Comparison of ENCODE assay signal across 1 cellular context in the genomic region with DNA sequence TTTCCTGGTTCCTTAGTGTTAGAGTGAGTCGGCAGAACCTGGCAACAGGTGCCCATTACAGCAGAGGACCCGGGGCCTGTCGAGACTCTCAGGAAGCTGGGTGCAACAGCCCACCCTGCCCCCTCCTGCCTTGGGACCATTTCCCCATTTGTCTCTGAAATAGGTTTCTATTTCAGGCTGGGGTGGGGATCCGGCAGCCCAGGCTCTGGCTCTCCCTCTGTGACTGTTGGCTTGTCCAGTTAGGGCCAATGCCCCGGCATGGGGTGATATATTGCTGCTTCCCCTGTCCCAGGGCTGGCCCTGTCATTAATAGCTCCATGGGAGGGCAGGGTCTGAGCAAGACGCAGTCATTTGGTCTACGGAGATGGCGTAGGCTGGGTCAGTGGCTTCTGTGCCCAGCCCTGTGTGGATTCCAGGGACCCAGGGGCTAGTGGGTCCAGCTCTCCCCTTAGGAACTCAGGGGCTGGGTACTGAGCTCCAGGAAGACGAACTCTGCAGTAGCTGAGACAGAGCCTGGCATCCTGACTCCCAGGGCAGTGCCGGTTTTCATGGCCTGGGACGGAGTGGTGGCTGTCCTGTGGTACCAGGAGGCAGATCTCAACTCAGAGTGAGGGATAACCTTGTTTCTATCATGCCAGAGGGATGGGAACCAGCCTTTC.
TF ChIP-seq lines count a peak whose summit lies in the region.

No MANE protein-coding gene starts in this region.

TF ChIP-seq in GM23338, 12 proteins besides CTCF, POLR2A, EP300 and RAD21:
- TF ChIP-seq, protein P1, sequence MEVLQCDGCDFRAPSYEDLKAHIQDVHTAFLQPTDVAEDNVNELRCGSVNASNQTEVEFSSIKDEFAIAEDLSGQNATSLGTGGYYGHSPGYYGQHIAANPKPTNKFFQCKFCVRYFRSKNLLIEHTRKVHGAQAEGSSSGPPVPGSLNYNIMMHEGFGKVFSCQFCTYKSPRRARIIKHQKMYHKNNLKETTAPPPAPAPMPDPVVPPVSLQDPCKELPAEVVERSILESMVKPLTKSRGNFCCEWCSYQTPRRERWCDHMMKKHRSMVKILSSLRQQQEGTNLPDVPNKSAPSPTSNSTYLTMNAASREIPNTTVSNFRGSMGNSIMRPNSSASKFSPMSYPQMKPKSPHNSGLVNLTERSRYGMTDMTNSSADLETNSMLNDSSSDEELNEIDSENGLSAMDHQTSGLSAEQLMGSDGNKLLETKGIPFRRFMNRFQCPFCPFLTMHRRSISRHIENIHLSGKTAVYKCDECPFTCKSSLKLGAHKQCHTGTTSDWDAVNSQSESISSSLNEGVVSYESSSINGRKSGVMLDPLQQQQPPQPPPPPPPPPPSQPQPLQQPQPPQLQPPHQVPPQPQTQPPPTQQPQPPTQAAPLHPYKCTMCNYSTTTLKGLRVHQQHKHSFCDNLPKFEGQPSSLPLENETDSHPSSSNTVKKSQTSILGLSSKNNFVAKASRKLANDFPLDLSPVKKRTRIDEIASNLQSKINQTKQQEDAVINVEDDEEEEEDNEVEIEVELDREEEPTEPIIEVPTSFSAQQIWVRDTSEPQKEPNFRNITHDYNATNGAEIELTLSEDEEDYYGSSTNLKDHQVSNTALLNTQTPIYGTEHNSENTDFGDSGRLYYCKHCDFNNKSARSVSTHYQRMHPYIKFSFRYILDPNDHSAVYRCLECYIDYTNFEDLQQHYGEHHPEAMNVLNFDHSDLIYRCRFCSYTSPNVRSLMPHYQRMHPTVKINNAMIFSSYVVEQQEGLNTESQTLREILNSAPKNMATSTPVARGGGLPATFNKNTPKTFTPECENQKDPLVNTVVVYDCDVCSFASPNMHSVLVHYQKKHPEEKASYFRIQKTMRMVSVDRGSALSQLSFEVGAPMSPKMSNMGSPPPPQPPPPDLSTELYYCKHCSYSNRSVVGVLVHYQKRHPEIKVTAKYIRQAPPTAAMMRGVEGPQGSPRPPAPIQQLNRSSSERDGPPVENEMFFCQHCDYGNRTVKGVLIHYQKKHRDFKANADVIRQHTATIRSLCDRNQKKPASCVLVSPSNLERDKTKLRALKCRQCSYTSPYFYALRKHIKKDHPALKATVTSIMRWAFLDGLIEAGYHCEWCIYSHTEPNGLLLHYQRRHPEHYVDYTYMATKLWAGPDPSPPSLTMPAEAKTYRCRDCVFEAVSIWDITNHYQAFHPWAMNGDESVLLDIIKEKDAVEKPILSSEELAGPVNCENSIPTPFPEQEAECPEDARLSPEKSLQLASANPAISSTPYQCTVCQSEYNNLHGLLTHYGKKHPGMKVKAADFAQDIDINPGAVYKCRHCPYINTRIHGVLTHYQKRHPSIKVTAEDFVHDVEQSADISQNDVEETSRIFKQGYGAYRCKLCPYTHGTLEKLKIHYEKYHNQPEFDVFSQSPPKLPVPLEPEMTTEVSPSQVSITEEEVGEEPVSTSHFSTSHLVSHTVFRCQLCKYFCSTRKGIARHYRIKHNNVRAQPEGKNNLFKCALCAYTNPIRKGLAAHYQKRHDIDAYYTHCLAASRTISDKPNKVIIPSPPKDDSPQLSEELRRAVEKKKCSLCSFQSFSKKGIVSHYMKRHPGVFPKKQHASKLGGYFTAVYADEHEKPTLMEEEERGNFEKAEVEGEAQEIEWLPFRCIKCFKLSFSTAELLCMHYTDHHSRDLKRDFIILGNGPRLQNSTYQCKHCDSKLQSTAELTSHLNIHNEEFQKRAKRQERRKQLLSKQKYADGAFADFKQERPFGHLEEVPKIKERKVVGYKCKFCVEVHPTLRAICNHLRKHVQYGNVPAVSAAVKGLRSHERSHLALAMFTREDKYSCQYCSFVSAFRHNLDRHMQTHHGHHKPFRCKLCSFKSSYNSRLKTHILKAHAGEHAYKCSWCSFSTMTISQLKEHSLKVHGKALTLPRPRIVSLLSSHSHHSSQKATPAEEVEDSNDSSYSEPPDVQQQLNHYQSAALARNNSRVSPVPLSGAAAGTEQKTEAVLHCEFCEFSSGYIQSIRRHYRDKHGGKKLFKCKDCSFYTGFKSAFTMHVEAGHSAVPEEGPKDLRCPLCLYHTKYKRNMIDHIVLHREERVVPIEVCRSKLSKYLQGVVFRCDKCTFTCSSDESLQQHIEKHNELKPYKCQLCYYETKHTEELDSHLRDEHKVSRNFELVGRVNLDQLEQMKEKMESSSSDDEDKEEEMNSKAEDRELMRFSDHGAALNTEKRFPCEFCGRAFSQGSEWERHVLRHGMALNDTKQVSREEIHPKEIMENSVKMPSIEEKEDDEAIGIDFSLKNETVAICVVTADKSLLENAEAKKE (CRISPR knock-in tag; IDR thresholded peaks at IDR 0.05), result no peak
- TF ChIP-seq EZH2 (IDR thresholded peaks at IDR 0.05; ENCODE audit: low read depth, unreplicated experiment), result no peak
- TF ChIP-seq CREB1 (CRISPR knock-in tag; IDR thresholded peaks at IDR 0.05; ENCODE audit: low read depth), result no peak
- TF ChIP-seq, protein P2, sequence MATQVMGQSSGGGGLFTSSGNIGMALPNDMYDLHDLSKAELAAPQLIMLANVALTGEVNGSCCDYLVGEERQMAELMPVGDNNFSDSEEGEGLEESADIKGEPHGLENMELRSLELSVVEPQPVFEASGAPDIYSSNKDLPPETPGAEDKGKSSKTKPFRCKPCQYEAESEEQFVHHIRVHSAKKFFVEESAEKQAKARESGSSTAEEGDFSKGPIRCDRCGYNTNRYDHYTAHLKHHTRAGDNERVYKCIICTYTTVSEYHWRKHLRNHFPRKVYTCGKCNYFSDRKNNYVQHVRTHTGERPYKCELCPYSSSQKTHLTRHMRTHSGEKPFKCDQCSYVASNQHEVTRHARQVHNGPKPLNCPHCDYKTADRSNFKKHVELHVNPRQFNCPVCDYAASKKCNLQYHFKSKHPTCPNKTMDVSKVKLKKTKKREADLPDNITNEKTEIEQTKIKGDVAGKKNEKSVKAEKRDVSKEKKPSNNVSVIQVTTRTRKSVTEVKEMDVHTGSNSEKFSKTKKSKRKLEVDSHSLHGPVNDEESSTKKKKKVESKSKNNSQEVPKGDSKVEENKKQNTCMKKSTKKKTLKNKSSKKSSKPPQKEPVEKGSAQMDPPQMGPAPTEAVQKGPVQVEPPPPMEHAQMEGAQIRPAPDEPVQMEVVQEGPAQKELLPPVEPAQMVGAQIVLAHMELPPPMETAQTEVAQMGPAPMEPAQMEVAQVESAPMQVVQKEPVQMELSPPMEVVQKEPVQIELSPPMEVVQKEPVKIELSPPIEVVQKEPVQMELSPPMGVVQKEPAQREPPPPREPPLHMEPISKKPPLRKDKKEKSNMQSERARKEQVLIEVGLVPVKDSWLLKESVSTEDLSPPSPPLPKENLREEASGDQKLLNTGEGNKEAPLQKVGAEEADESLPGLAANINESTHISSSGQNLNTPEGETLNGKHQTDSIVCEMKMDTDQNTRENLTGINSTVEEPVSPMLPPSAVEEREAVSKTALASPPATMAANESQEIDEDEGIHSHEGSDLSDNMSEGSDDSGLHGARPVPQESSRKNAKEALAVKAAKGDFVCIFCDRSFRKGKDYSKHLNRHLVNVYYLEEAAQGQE (IDR thresholded peaks at IDR 0.05; ENCODE audit: unreplicated experiment), result no peak
- TF ChIP-seq ZNF331 (CRISPR knock-in tag; IDR thresholded peaks at IDR 0.05; ENCODE audit: low read depth), result no peak
- TF ChIP-seq STAT1 (IDR thresholded peaks at IDR 0.05; ENCODE audit: unreplicated experiment), result no peak
- no peak for TF ChIP-seq ZNF114 (CRISPR knock-in tag; IDR thresholded peaks at IDR 0.05)
- TF ChIP-seq EZH2phosphoT487 (IDR thresholded peaks at IDR 0.05; ENCODE audit: unreplicated experiment), result no peak
- no peak for TF ChIP-seq JUNB (IDR thresholded peaks at IDR 0.05; ENCODE audit: unreplicated experiment)
- TF ChIP-seq, protein P3, sequence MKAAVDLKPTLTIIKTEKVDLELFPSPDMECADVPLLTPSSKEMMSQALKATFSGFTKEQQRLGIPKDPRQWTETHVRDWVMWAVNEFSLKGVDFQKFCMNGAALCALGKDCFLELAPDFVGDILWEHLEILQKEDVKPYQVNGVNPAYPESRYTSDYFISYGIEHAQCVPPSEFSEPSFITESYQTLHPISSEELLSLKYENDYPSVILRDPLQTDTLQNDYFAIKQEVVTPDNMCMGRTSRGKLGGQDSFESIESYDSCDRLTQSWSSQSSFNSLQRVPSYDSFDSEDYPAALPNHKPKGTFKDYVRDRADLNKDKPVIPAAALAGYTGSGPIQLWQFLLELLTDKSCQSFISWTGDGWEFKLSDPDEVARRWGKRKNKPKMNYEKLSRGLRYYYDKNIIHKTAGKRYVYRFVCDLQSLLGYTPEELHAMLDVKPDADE (IDR thresholded peaks at IDR 0.05), result no peak
- TF ChIP-seq NANOG (IDR thresholded peaks at IDR 0.05; ENCODE audit: borderline replicate concordance), result no peak
- TF ChIP-seq POLR2AphosphoS5 (IDR thresholded peaks at IDR 0.05; ENCODE audit: low read depth), result no peak
